1 cellular context compared by ENCODE assay signal in the genomic region with DNA sequence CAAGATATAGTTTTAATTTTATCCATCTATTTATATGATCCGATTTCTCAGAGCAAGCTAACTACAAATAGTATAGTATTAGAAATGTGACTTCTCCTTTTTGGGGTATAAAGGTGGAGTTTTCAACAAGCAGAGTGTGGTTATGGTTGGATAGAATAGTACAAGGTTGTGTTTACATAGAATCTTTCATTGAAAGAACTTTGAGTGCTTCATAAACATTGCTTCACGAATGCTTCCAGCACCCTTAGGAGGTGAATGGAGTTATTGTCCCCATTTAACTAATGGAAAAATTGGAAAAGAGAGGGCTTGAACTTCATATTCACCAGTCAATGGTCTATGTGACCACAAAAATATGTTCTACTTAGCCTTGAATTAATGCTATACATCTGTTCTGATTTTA.
TF ChIP-seq lines count a peak whose summit lies in the region.

No MANE protein-coding gene starts in this region.

TF ChIP-seq in HepG2, 621 proteins besides CTCF, POLR2A, EP300 and RAD21 (continued from another document and continues in another):
- TF ChIP-seq ZNF614 (CRISPR knock-in tag; IDR thresholded peaks at IDR 0.05; ENCODE audit: borderline replicate concordance) (peak; percentile 65; the same call in 1 of the 2 replicates), ZBTB7A (CRISPR knock-in tag; IDR thresholded peaks at IDR 0.05) (no peak), SALL1 (CRISPR knock-in tag; IDR thresholded peaks at IDR 0.05) (peak; percentile 33; the same call in 1 of the 2 replicates), ZNF558 (CRISPR knock-in tag; IDR thresholded peaks at IDR 0.05; ENCODE audit: borderline replicate concordance) (peak; percentile 52; the same call in 1 of the 2 replicates), ZNF34 (CRISPR knock-in tag; IDR thresholded peaks at IDR 0.05; ENCODE audit: borderline replicate concordance) (no peak), NR2F2 (IDR thresholded peaks at IDR 0.05; ENCODE audit: borderline replicate concordance, low read depth) (peak; percentile 67; the same call in 1 of the 2 replicates), MTF1 (CRISPR knock-in tag; IDR thresholded peaks at IDR 0.05) (no peak), ZNF629 (CRISPR knock-in tag; conservative IDR thresholded peaks at IDR 0.05) (peak; percentile 39; the same call in 1 of the 2 replicates), SAP130 (CRISPR knock-in tag; IDR thresholded peaks at IDR 0.05; ENCODE audit: low read depth) (peak; percentile 44; the same call in 1 of the 2 replicates), ZNF124 (CRISPR knock-in tag; IDR thresholded peaks at IDR 0.05) (0 out of 2 replicates have a peak, but pooled peaks have one; percentile 51), TBX2 (CRISPR knock-in tag; IDR thresholded peaks at IDR 0.05; ENCODE audit: borderline replicate concordance) (no peak), ZEB1 (IDR thresholded peaks at IDR 0.05; ENCODE audit: insufficient replicate concordance, low read depth) (no peak), RCOR2 (CRISPR knock-in tag; IDR thresholded peaks at IDR 0.05) (peak; percentile 63; the same call in 1 of the 2 replicates), FOXJ3 (CRISPR knock-in tag; IDR thresholded peaks at IDR 0.05; ENCODE audit: borderline replicate concordance) (peak; percentile 94), FOXA3 (CRISPR knock-in tag; IDR thresholded peaks at IDR 0.05) (peak; percentile 95), ZNF747 (CRISPR knock-in tag; IDR thresholded peaks at IDR 0.05; ENCODE audit: borderline replicate concordance) (no peak), SMARCC2 (IDR thresholded peaks at IDR 0.05) (no peak), NAIF1 (CRISPR knock-in tag; IDR thresholded peaks at IDR 0.05; ENCODE audit: borderline replicate concordance) (no peak), GATAD2A (CRISPR knock-in tag; IDR thresholded peaks at IDR 0.05) (peak; percentile 85), HMG20A (CRISPR knock-in tag; IDR thresholded peaks at IDR 0.05; ENCODE audit: borderline replicate concordance) (peak; percentile 91), ZNF382 (CRISPR knock-in tag; IDR thresholded peaks at IDR 0.05; ENCODE audit: borderline replicate concordance) (no peak), ZNF317 (CRISPR knock-in tag; IDR thresholded peaks at IDR 0.05) (no peak), ZNF670 (CRISPR knock-in tag; IDR thresholded peaks at IDR 0.05; ENCODE audit: borderline replicate concordance) (peak; percentile 93), FOXM1 (CRISPR knock-in tag; IDR thresholded peaks at IDR 0.05) (no peak), HDAC2 (CRISPR knock-in tag; IDR thresholded peaks at IDR 0.05) (peak; percentile 65; the same call in 1 of the 2 replicates), ZNF672 (CRISPR knock-in tag; IDR thresholded peaks at IDR 0.05) (no peak), EHMT2 (IDR thresholded peaks at IDR 0.05; ENCODE audit: borderline replicate concordance, low read depth, low read length) (peak; percentile 80; the same call in 1 of the 2 replicates), NCOR1 (IDR thresholded peaks at IDR 0.05; ENCODE audit: borderline replicate concordance, low read length) (peak; percentile 74), FOXA1 (IDR thresholded peaks at IDR 0.05) (peak; percentile 46; the same call in 1 of the 2 replicates), FOXA1 (CRISPR knock-in tag; IDR thresholded peaks at IDR 0.05) (peak; percentile 87), SIX4 (CRISPR knock-in tag; IDR thresholded peaks at IDR 0.05) (0 out of 2 replicates have a peak, but pooled peaks have one; percentile 35), MEIS2 (CRISPR knock-in tag; IDR thresholded peaks at IDR 0.05) (no peak), MATR3 (CRISPR knock-in tag; IDR thresholded peaks at IDR 0.05) (no peak), NCOA2 (CRISPR knock-in tag; IDR thresholded peaks at IDR 0.05) (peak; percentile 88)
- TF ChIP-seq, protein P1, sequence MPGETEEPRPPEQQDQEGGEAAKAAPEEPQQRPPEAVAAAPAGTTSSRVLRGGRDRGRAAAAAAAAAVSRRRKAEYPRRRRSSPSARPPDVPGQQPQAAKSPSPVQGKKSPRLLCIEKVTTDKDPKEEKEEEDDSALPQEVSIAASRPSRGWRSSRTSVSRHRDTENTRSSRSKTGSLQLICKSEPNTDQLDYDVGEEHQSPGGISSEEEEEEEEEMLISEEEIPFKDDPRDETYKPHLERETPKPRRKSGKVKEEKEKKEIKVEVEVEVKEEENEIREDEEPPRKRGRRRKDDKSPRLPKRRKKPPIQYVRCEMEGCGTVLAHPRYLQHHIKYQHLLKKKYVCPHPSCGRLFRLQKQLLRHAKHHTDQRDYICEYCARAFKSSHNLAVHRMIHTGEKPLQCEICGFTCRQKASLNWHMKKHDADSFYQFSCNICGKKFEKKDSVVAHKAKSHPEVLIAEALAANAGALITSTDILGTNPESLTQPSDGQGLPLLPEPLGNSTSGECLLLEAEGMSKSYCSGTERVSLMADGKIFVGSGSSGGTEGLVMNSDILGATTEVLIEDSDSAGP (CRISPR knock-in tag; IDR thresholded peaks at IDR 0.05; ENCODE audit: borderline replicate concordance): no peak
- TF ChIP-seq, protein P2, sequence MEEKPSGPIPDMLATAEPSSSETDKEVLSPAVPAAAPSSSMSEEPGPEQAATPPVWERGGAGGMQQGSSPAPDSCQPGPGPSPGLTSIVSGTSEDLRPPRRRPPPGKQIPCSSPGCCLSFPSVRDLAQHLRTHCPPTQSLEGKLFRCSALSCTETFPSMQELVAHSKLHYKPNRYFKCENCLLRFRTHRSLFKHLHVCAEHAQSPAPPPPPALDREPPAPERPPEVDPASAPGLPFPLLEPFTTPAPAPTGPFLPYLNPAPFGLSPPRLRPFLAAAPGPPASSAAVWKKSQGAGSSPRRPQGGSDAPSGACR (CRISPR knock-in tag; IDR thresholded peaks at IDR 0.05): no peak
- TF ChIP-seq, protein P3, sequence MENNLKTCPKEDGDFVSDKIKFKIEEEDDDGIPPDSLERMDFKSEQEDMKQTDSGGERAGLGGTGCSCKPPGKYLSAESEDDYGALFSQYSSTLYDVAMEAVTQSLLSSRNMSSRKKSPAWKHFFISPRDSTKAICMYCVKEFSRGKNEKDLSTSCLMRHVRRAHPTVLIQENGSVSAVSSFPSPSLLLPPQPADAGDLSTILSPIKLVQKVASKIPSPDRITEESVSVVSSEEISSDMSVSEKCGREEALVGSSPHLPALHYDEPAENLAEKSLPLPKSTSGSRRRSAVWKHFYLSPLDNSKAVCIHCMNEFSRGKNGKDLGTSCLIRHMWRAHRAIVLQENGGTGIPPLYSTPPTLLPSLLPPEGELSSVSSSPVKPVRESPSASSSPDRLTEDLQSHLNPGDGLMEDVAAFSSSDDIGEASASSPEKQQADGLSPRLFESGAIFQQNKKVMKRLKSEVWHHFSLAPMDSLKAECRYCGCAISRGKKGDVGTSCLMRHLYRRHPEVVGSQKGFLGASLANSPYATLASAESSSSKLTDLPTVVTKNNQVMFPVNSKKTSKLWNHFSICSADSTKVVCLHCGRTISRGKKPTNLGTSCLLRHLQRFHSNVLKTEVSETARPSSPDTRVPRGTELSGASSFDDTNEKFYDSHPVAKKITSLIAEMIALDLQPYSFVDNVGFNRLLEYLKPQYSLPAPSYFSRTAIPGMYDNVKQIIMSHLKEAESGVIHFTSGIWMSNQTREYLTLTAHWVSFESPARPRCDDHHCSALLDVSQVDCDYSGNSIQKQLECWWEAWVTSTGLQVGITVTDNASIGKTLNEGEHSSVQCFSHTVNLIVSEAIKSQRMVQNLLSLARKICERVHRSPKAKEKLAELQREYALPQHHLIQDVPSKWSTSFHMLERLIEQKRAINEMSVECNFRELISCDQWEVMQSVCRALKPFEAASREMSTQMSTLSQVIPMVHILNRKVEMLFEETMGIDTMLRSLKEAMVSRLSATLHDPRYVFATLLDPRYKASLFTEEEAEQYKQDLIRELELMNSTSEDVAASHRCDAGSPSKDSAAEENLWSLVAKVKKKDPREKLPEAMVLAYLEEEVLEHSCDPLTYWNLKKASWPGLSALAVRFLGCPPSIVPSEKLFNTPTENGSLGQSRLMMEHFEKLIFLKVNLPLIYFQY (CRISPR knock-in tag; IDR thresholded peaks at IDR 0.05; ENCODE audit: borderline replicate concordance): no peak
- TF ChIP-seq, protein P4, sequence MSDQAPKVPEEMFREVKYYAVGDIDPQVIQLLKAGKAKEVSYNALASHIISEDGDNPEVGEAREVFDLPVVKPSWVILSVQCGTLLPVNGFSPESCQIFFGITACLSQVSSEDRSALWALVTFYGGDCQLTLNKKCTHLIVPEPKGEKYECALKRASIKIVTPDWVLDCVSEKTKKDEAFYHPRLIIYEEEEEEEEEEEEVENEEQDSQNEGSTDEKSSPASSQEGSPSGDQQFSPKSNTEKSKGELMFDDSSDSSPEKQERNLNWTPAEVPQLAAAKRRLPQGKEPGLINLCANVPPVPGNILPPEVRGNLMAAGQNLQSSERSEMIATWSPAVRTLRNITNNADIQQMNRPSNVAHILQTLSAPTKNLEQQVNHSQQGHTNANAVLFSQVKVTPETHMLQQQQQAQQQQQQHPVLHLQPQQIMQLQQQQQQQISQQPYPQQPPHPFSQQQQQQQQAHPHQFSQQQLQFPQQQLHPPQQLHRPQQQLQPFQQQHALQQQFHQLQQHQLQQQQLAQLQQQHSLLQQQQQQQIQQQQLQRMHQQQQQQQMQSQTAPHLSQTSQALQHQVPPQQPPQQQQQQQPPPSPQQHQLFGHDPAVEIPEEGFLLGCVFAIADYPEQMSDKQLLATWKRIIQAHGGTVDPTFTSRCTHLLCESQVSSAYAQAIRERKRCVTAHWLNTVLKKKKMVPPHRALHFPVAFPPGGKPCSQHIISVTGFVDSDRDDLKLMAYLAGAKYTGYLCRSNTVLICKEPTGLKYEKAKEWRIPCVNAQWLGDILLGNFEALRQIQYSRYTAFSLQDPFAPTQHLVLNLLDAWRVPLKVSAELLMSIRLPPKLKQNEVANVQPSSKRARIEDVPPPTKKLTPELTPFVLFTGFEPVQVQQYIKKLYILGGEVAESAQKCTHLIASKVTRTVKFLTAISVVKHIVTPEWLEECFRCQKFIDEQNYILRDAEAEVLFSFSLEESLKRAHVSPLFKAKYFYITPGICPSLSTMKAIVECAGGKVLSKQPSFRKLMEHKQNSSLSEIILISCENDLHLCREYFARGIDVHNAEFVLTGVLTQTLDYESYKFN (CRISPR knock-in tag; conservative IDR thresholded peaks at IDR 0.05): peak; percentile 81
- TF ChIP-seq, protein P5, sequence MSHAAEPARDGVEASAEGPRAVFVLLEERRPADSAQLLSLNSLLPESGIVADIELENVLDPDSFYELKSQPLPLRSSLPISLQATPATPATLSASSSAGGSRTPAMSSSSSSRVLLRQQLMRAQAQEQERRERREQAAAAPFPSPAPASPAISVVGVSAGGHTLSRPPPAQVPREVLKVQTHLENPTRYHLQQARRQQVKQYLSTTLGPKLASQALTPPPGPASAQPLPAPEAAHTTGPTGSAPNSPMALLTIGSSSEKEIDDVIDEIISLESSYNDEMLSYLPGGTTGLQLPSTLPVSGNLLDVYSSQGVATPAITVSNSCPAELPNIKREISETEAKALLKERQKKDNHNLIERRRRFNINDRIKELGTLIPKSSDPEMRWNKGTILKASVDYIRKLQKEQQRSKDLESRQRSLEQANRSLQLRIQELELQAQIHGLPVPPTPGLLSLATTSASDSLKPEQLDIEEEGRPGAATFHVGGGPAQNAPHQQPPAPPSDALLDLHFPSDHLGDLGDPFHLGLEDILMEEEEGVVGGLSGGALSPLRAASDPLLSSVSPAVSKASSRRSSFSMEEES (CRISPR knock-in tag; IDR thresholded peaks at IDR 0.05): 0 out of 2 replicates have a peak, but pooled peaks have one; percentile 27
- TF ChIP-seq, protein P6, sequence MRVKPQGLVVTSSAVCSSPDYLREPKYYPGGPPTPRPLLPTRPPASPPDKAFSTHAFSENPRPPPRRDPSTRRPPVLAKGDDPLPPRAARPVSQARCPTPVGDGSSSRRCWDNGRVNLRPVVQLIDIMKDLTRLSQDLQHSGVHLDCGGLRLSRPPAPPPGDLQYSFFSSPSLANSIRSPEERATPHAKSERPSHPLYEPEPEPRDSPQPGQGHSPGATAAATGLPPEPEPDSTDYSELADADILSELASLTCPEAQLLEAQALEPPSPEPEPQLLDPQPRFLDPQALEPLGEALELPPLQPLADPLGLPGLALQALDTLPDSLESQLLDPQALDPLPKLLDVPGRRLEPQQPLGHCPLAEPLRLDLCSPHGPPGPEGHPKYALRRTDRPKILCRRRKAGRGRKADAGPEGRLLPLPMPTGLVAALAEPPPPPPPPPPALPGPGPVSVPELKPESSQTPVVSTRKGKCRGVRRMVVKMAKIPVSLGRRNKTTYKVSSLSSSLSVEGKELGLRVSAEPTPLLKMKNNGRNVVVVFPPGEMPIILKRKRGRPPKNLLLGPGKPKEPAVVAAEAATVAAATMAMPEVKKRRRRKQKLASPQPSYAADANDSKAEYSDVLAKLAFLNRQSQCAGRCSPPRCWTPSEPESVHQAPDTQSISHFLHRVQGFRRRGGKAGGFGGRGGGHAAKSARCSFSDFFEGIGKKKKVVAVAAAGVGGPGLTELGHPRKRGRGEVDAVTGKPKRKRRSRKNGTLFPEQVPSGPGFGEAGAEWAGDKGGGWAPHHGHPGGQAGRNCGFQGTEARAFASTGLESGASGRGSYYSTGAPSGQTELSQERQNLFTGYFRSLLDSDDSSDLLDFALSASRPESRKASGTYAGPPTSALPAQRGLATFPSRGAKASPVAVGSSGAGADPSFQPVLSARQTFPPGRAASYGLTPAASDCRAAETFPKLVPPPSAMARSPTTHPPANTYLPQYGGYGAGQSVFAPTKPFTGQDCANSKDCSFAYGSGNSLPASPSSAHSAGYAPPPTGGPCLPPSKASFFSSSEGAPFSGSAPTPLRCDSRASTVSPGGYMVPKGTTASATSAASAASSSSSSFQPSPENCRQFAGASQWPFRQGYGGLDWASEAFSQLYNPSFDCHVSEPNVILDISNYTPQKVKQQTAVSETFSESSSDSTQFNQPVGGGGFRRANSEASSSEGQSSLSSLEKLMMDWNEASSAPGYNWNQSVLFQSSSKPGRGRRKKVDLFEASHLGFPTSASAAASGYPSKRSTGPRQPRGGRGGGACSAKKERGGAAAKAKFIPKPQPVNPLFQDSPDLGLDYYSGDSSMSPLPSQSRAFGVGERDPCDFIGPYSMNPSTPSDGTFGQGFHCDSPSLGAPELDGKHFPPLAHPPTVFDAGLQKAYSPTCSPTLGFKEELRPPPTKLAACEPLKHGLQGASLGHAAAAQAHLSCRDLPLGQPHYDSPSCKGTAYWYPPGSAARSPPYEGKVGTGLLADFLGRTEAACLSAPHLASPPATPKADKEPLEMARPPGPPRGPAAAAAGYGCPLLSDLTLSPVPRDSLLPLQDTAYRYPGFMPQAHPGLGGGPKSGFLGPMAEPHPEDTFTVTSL (CRISPR knock-in tag; IDR thresholded peaks at IDR 0.05; ENCODE audit: borderline replicate concordance): peak; percentile 92
